In genomic region chr10:122219340-122219739, GRCh38 we compare ENCODE assay signal across 31 cellular contexts. TPM values are rescaled to one million over a fixed set of nuclear protein-coding genes. Genes with fewer than 3 reads are reported as not detected.
"Had no signal": no experiment of that assay in that cellular context is flagged by ENCODE, and none has a peak within 500 bp of the region (broad histone marks: within the 10 kb centered on the region; RNA-seq: fewer than 3 reads in every experiment).

No MANE protein-coding gene starts in this region.

- DNase-seq: naive thymus-derived CD8-positive, alpha-beta T cell; nephron progenitor cell; nucleus accumbens; pancreas; psoas muscle; right cardiac atrium; spleen; stimulated activated CD4-positive, alpha-beta T cell treated with anti-CD3 and anti-CD28 coated beads, Interleukin-12 subunit alpha, Interleukin-12 subunit beta, amount 100 ng/mL, for 4 hours; stimulated activated CD4-positive, alpha-beta T cell treated with anti-CD3 and anti-CD28 coated beads, Interleukin-1b, Interleukin-23, amount 100 ng/mL, for 48 hours; stimulated activated CD4-positive, alpha-beta T cell treated with anti-CD3 and anti-CD28 coated beads, Interleukin-4, amount 100 ng/mL, for 1 hour; stimulated activated CD4-positive, alpha-beta T cell treated with anti-CD3 and anti-CD28 coated beads, Interleukin-4, amount 100 ng/mL, for 4 hours; stimulated activated CD8-positive, alpha-beta memory T cell treated with anti-CD3 and anti-CD28 coated beads, Interleukin-4, amount 100 ng/mL, for 48 hours; stimulated activated naive CD4-positive, alpha-beta T cell; stimulated activated naive CD8-positive, alpha-beta T cell treated with anti-CD3 and anti-CD28 coated beads, Interleukin-15, amount 100 ng/mL, for 72 hours; stimulated activated naive CD8-positive, alpha-beta T cell treated with anti-CD3 and anti-CD28 coated beads, Interleukin-15, Interleukin-2, amounts not matched to agents 100 U/mL and 50 U/mL, for 24 hours; substantia nigra; testis; tibial artery; transverse colon; upper lobe of right lung had no signal

- H3K4me1 ChIP-seq: pancreas, spleen, suprapubic skin, testis, tibial artery, transverse colon, upper lobe of right lung, vagina had no signal

- H3K36me3 Mint-ChIP-seq: naive thymus-derived CD8-positive, alpha-beta T cell; natural killer cell treated with Interleukin-12 subunit alpha and Interleukin-12 subunit beta and Interleukin-15 and Interleukin-18, amount 100 ng/mL, for 72 hours; stimulated activated memory B cell treated with anti-CD40 and anti-IgM and Interleukin-4, amounts not matched to agents 10 μg/mL and 1 μg/mL and 100 μg/mL, for 72 hours had no signal

- H3K4me3 ChIP-seq: pancreas, psoas muscle, skin epidermis, smooth muscle cell, spleen, suprapubic skin, testis, tibial artery, transverse colon, upper lobe of right lung, vagina had no signal

- H3K4me3 Mint-ChIP-seq: naive thymus-derived CD8-positive, alpha-beta T cell; natural killer cell treated with Interleukin-12 subunit alpha and Interleukin-12 subunit beta and Interleukin-15 and Interleukin-18, amount 100 ng/mL, for 72 hours; nephron progenitor cell; neural crest cell; stimulated activated memory B cell treated with anti-CD40 and anti-IgM and Interleukin-4, amounts not matched to agents 10 μg/mL and 1 μg/mL and 100 μg/mL, for 72 hours; stimulated activated naive CD8-positive, alpha-beta T cell treated with anti-CD3 and anti-CD28 coated beads, Interleukin-15, amount 100 ng/mL, for 72 hours; type B pancreatic cell had no signal

- ATAC-seq: naive thymus-derived CD8-positive, alpha-beta T cell; natural killer cell treated with Interleukin-12 subunit alpha and Interleukin-12 subunit beta and Interleukin-15 and Interleukin-18, amount 100 ng/mL, for 72 hours; pancreas; right cardiac atrium; sciatic nerve; stimulated activated memory B cell treated with anti-CD40 and anti-IgM and Interleukin-4, amounts not matched to agents 10 μg/mL and 1 μg/mL and 100 μg/mL, for 72 hours; stimulated activated naive CD8-positive, alpha-beta T cell treated with anti-CD3 and anti-CD28 coated beads, Interleukin-15, amount 100 ng/mL, for 72 hours; stimulated activated naive CD8-positive, alpha-beta T cell treated with anti-CD3 and anti-CD28 coated beads, Interleukin-15, Interleukin-2, amounts not matched to agents 100 U/mL and 50 U/mL, for 24 hours; upper lobe of right lung had no signal

- H3K27me3 Mint-ChIP-seq: type B pancreatic cell had no signal

- H3K9me3 Mint-ChIP-seq: naive thymus-derived CD8-positive, alpha-beta T cell; natural killer cell treated with Interleukin-12 subunit alpha and Interleukin-12 subunit beta and Interleukin-15 and Interleukin-18, amount 100 ng/mL, for 72 hours; nephron progenitor cell; neural crest cell; stimulated activated memory B cell treated with anti-CD40 and anti-IgM and Interleukin-4, amounts not matched to agents 10 μg/mL and 1 μg/mL and 100 μg/mL, for 72 hours; stimulated activated naive CD8-positive, alpha-beta T cell treated with anti-CD3 and anti-CD28 coated beads, Interleukin-15, amount 100 ng/mL, for 72 hours; type B pancreatic cell had no signal

- H3K36me3 ChIP-seq: neutrophil had no signal

- H3K27ac Mint-ChIP-seq: naive thymus-derived CD8-positive, alpha-beta T cell; natural killer cell treated with Interleukin-12 subunit alpha and Interleukin-12 subunit beta and Interleukin-15 and Interleukin-18, amount 100 ng/mL, for 72 hours; nephron progenitor cell; stimulated activated memory B cell treated with anti-CD40 and anti-IgM and Interleukin-4, amounts not matched to agents 10 μg/mL and 1 μg/mL and 100 μg/mL, for 72 hours; stimulated activated naive CD8-positive, alpha-beta T cell treated with anti-CD3 and anti-CD28 coated beads, Interleukin-15, amount 100 ng/mL, for 72 hours; type B pancreatic cell had no signal

- H3K9me3 ChIP-seq: neutrophil, pancreas, psoas muscle, spleen, suprapubic skin, testis, tibial artery, transverse colon, upper lobe of right lung, vagina had no signal

- H3K4me1 Mint-ChIP-seq: naive thymus-derived CD8-positive, alpha-beta T cell; neural crest cell; stimulated activated memory B cell treated with anti-CD40 and anti-IgM and Interleukin-4, amounts not matched to agents 10 μg/mL and 1 μg/mL and 100 μg/mL, for 72 hours; stimulated activated naive CD8-positive, alpha-beta T cell treated with anti-CD3 and anti-CD28 coated beads, Interleukin-15, amount 100 ng/mL, for 72 hours had no signal

- H3K4me2 ChIP-seq: smooth muscle cell had no signal

- FAIRE-seq: pancreas had no signal

- H3K27me3 ChIP-seq: pancreas, suprapubic skin, testis, tibial artery, transverse colon, upper lobe of right lung, vagina had no signal

- H3K27ac ChIP-seq: neutrophil, pancreas, psoas muscle, skin epidermis, spleen, suprapubic skin, testis, tibial artery, transverse colon, upper lobe of right lung, vagina had no signal

RNA-seq across cellular contexts. Expression of gene BTBD16, which starts 51.8 kb away (rescaled TPM):
- total RNA-seq: naive thymus-derived CD8-positive, alpha-beta T cell; natural killer cell treated with Interleukin-12 subunit alpha and Interleukin-12 subunit beta and Interleukin-15 and Interleukin-18, amount 100 ng/mL, for 72 hours; neural crest cell; osteocyte; smooth muscle cell; spleen; transverse colon; vagina had no signal
- polyA plus RNA-seq: naive thymus-derived CD8-positive, alpha-beta T cell; right cardiac atrium; smooth muscle cell had no signal
